Comparison of ENCODE assay signal across 20 cellular contexts in genomic region chr1:29590583-29591555, GRCh38.
DNase-seq lines count a peak whose midpoint lies in the region; TF ChIP-seq lines count a peak whose summit lies in the region.
"Had no signal": no experiment of that assay in that cellular context is flagged by ENCODE, and none has a peak within 500 bp of the region (broad histone marks: within the 10 kb centered on the region; RNA-seq: fewer than 3 reads in every experiment).

No MANE protein-coding gene starts in this region.

- H3K4me3 ChIP-seq in MG63 (no peak overlapping the region), mammary epithelial cell (replicated peaks in 1 of 3; ENCODE audit: insufficient read depth in 1 of 3, low read depth in 2 of 3, low read length in 3 of 3) (no peak overlapping the region), colonic mucosa (no peak overlapping the region)
- H3K4me3 ChIP-seq: body of pancreas, hepatocyte, suprapubic skin had no signal

- no peaks in the 10 kb centered on the region for H3K27me3 ChIP-seq in MG63
- no peaks in the 10 kb centered on the region for H3K27me3 ChIP-seq in mammary epithelial cell (ENCODE audit: insufficient read depth, low read length)
- no peaks in the 10 kb centered on the region for H3K27me3 ChIP-seq in colonic mucosa
- H3K27me3 ChIP-seq: body of pancreas, hepatocyte had no signal

- DNase-seq in Daoy (ENCODE audit: low read depth) = peak; percentile 95
- peak; percentile 69 for DNase-seq in MG63
- DNase-seq in mammary epithelial cell = peak; percentile 78
- peak; percentile 96 for DNase-seq in kidney tubule cell (ENCODE audit: low spot score)
- DNase-seq in activated naive CD4-positive, alpha-beta T cell treated with Interleukin-2 at 50 U/mL for 16 hours = no peak
- DNase-seq in GM13976 (ENCODE audit: low spot score) = no peak
- DNase-seq in colonic mucosa = no peak
- DNase-seq in activated naive CD4-positive, alpha-beta T cell treated with anti-CD3 and anti-CD28 coated beads, Interleukin-2, amount 10 ng/mL, durations not matched to agents 7 days and 5 days = no peak
- DNase-seq: activated gamma-delta T cell; AML-193; body of pancreas; left cardiac atrium; NCI-H1092 treated with DMSO at 0.1 percent for 48 hours; nucleus accumbens; stimulated activated CD4-positive, alpha-beta T cell treated with anti-CD3 and anti-CD28 coated beads, Interleukin-4, amount 100 ng/mL, for 24 hours; stimulated activated CD8-positive, alpha-beta memory T cell treated with anti-CD3 and anti-CD28 coated beads, Interleukin-4, amount 100 ng/mL, for 48 hours; T-helper 2 cell had no signal

- H4K20me1 ChIP-seq in mammary epithelial cell (ENCODE audit: insufficient read depth, low read length) = no peaks in the 10 kb centered on the region

- in situ Hi-C loops in mammary epithelial cell (cut with MboI; ENCODE audit: low sequenced_read_pairs in 2 of 2) (no loop called here), GM13976 (cut with MboI; ENCODE audit: low sequenced_read_pairs, unreplicated experiment) (no loop called here)

- H3K4me1 ChIP-seq in mammary epithelial cell (ENCODE audit: insufficient read depth, low read length) (peaks cover 34% of the 10 kb centered on the region), colonic mucosa (no peaks in the 10 kb centered on the region)
- H3K4me1 ChIP-seq: body of pancreas, suprapubic skin had no signal

- H3K4me3 Mint-ChIP-seq in activated naive CD4-positive, alpha-beta T cell treated with anti-CD3 and anti-CD28 coated beads, Interleukin-2, amount 10 ng/mL, durations not matched to agents 7 days and 5 days = no peak overlapping the region

- CTCF ChIA-PET in mammary epithelial cell (lab: Charles Lee; ENCODE audit: low non-redundant PET) = no interaction called here
- CTCF ChIA-PET in activated naive CD4-positive, alpha-beta T cell treated with anti-CD3 and anti-CD28 coated beads, Interleukin-2, amount 10 ng/mL, durations not matched to agents 7 days and 5 days (lab: Charles Lee) = no interaction called here

- 13% methylated on average over 8 of the region's 10 CpGs for whole genome bisulfite sequencing in mammary epithelial cell (ENCODE audit: low coverage, missing lambda C conversion rate)

- no peak overlapping the region for H3K27ac Mint-ChIP-seq in activated naive CD4-positive, alpha-beta T cell treated with anti-CD3 and anti-CD28 coated beads, Interleukin-2, amount 10 ng/mL, durations not matched to agents 7 days and 5 days
- H3K27ac Mint-ChIP-seq: IgD-negative memory B cell had no signal

- H3K9ac ChIP-seq in mammary epithelial cell (ENCODE audit: insufficient read depth, low read length) (no peak overlapping the region), colonic mucosa (ENCODE audit: low read depth in 2 of 2, low read length in 2 of 2) (no peak overlapping the region)

- no peaks in the 10 kb centered on the region for H3K4me1 Mint-ChIP-seq in activated naive CD4-positive, alpha-beta T cell treated with anti-CD3 and anti-CD28 coated beads, Interleukin-2, amount 10 ng/mL, durations not matched to agents 7 days and 5 days
- H3K4me1 Mint-ChIP-seq: IgD-negative memory B cell had no signal

- H3K9me3 ChIP-seq in MG63 = peaks cover 2% of the 10 kb centered on the region; the same call in 1 of the 2 replicates
- H3K9me3 ChIP-seq in mammary epithelial cell (replicated peaks; ENCODE audit: insufficient read depth, low read length) = peaks cover 9% of the 10 kb centered on the region
- H3K9me3 ChIP-seq in colonic mucosa = no peaks in the 10 kb centered on the region
- H3K9me3 ChIP-seq: body of pancreas, suprapubic skin had no signal

- H3K27me3 Mint-ChIP-seq in activated naive CD4-positive, alpha-beta T cell treated with anti-CD3 and anti-CD28 coated beads, Interleukin-2, amount 10 ng/mL, durations not matched to agents 7 days and 5 days = no peaks in the 10 kb centered on the region

- H2AFZ ChIP-seq in mammary epithelial cell (ENCODE audit: low read depth, low read length) = no peak overlapping the region
- H2AFZ ChIP-seq: hepatocyte had no signal

- no peaks in the 10 kb centered on the region for H3K36me3 ChIP-seq in MG63
- H3K36me3 ChIP-seq in mammary epithelial cell (ENCODE audit: insufficient read depth, low read length) = no peaks in the 10 kb centered on the region
- H3K36me3 ChIP-seq in colonic mucosa = no peaks in the 10 kb centered on the region
- H3K36me3 ChIP-seq: suprapubic skin had no signal

- TF ChIP-seq CTCF in mammary epithelial cell (conservative IDR thresholded peaks at IDR 0.05 in 1 of 2, IDR thresholded peaks at IDR 0.05 in 1 of 2; ENCODE audit: extremely low read depth in 1 of 2, insufficient read depth in 1 of 2, low read depth in 1 of 2, low read length in 2 of 2) (no peak), GM13976 (IDR thresholded peaks at IDR 0.05; ENCODE audit: borderline replicate concordance, control extremely low read depth, extremely low read depth, insufficient read depth, missing control alignments) (no peak), colonic mucosa (IDR thresholded peaks at IDR 0.05) (no peak)

- intact Hi-C loops in mammary epithelial cell (cut with micrococcal nuclease) (no loop called here), colonic mucosa (cut with DNase I) (no loop called here)

- dilution Hi-C loops in mammary epithelial cell (cut with HindIII; ENCODE audit: low sequenced_read_pairs) = no loop called here

- peak overlapping the region; percentile 0 for H3K4me2 ChIP-seq in mammary epithelial cell (ENCODE audit: insufficient read depth, low read depth, low read length)
- H3K4me2 ChIP-seq: hepatocyte had no signal

- BruUV-seq in mammary epithelial cell (replicated peaks; lab: Mats Ljungman, UMichigan) = no TSS peak

- H3K36me3 Mint-ChIP-seq in activated naive CD4-positive, alpha-beta T cell treated with anti-CD3 and anti-CD28 coated beads, Interleukin-2, amount 10 ng/mL, durations not matched to agents 7 days and 5 days = no peaks in the 10 kb centered on the region
- H3K36me3 Mint-ChIP-seq: IgD-negative memory B cell had no signal

- H3K27ac ChIP-seq in mammary epithelial cell (ENCODE audit: insufficient read depth, low read depth, low read length) (no peak overlapping the region), colonic mucosa (no peak overlapping the region)
- H3K27ac ChIP-seq: body of pancreas, hepatocyte, suprapubic skin had no signal

- no peaks in the 10 kb centered on the region for H3K79me2 ChIP-seq in mammary epithelial cell (ENCODE audit: insufficient read depth, low read length)
- H3K79me2 ChIP-seq: hepatocyte had no signal

- peaks cover 6% of the 10 kb centered on the region for H3K9me3 Mint-ChIP-seq in activated naive CD4-positive, alpha-beta T cell treated with anti-CD3 and anti-CD28 coated beads, Interleukin-2, amount 10 ng/mL, durations not matched to agents 7 days and 5 days

Comparison
In these comparisons a context has a peak if more than half of its experiments do, and no peak if none do; other contexts are left out.
1. DNase-seq: peak in Daoy (single experiment), MG63 (single experiment), mammary epithelial cell (single experiment) and kidney tubule cell (single experiment); none in activated naive CD4-positive, alpha-beta T cell treated with Interleukin-2 at 50 U/mL for 16 hours (single experiment), GM13976 (single experiment), colonic mucosa (single experiment) and activated naive CD4-positive, alpha-beta T cell treated with anti-CD3 and anti-CD28 coated beads, Interleukin-2, amount 10 ng/mL, durations not matched to agents 7 days and 5 days (single experiment).